In genomic region chr5:60598424-60598823, GRCh38 we compare ENCODE assay signal across 16 cellular contexts.
DNase-seq lines count a peak whose midpoint lies in the region; ATAC-seq and TF ChIP-seq lines count a peak whose summit lies in the region.
"Had no signal": no experiment of that assay in that cellular context is flagged by ENCODE, and none has a peak within 500 bp of the region (broad histone marks: within the 10 kb centered on the region; RNA-seq: fewer than 3 reads in every experiment).

No MANE protein-coding gene starts in this region.

- TF ChIP-seq CTCF in activated CD8-positive, alpha-beta T cell treated with anti-CD3 and anti-CD28 coated beads for 36 hours (IDR thresholded peaks at IDR 0.05), result no peak

- CTCF ChIA-PET in activated CD8-positive, alpha-beta T cell treated with anti-CD3 and anti-CD28 coated beads, Interleukin-2, amount 10 ng/mL, durations not matched to agents 7 days and 5 days (lab: Charles Lee), result no interaction called here
- CTCF ChIA-PET in activated CD8-positive, alpha-beta T cell treated with anti-CD3 and anti-CD28 coated beads for 36 hours (lab: Charles Lee), result no interaction called here

- no peaks in the 10 kb centered on the region for H3K27me3 Mint-ChIP-seq in activated CD8-positive, alpha-beta T cell treated with anti-CD3 and anti-CD28 coated beads, Interleukin-2, amount 10 ng/mL, durations not matched to agents 7 days and 5 days (ENCODE audit: low read depth)
- H3K27me3 Mint-ChIP-seq in activated CD8-positive, alpha-beta T cell treated with anti-CD3 and anti-CD28 coated beads for 36 hours, result no peaks in the 10 kb centered on the region
- no peaks in the 10 kb centered on the region for H3K27me3 Mint-ChIP-seq in activated T-helper 1 cell treated with anti-CD3 and anti-CD28 coated beads, Interleukin-12 subunit alpha, Interleukin-12 subunit beta, Interleukin-2, Interleukin-4 antibody, amounts not matched to agents 30 ng/mL and 10 ng/mL and 1 ng/mL, durations not matched to agents 14 hours and 24 hours and 36 hours (ENCODE audit: insufficient read depth)

- intact Hi-C loops in activated CD8-positive, alpha-beta T cell treated with anti-CD3 and anti-CD28 coated beads for 36 hours (cut with micrococcal nuclease), result no loop called here
- intact Hi-C loops in cardiac septum (cut with DNase I), result no loop called here
- intact Hi-C loops in activated T-helper 1 cell treated with anti-CD3 and anti-CD28 coated beads, Interleukin-12 subunit alpha, Interleukin-12 subunit beta, Interleukin-2, Interleukin-4 antibody, amounts not matched to agents 30 ng/mL and 10 ng/mL and 1 ng/mL, durations not matched to agents 14 hours and 24 hours and 36 hours (cut with micrococcal nuclease), result no loop called here

- H3K9me3 Mint-ChIP-seq in activated CD8-positive, alpha-beta T cell treated with anti-CD3 and anti-CD28 coated beads, Interleukin-2, amount 10 ng/mL, durations not matched to agents 7 days and 5 days (ENCODE audit: insufficient read depth), result no peaks in the 10 kb centered on the region
- H3K9me3 Mint-ChIP-seq in activated CD8-positive, alpha-beta T cell treated with anti-CD3 and anti-CD28 coated beads for 36 hours, result no peaks in the 10 kb centered on the region
- H3K9me3 Mint-ChIP-seq in stimulated activated effector memory CD8-positive, alpha-beta T cell treated with anti-CD3 and anti-CD28 coated beads, Interleukin-12 subunit alpha, Interleukin-12 subunit beta, amount 100 ng/mL, for 72 hours, result no peaks in the 10 kb centered on the region
- no peaks in the 10 kb centered on the region for H3K9me3 Mint-ChIP-seq in activated T-helper 1 cell treated with anti-CD3 and anti-CD28 coated beads, Interleukin-12 subunit alpha, Interleukin-12 subunit beta, Interleukin-2, Interleukin-4 antibody, amounts not matched to agents 30 ng/mL and 10 ng/mL and 1 ng/mL, durations not matched to agents 14 hours and 24 hours and 36 hours

- peak overlapping the region; percentile 40 for H3K27ac Mint-ChIP-seq in activated CD8-positive, alpha-beta T cell treated with anti-CD3 and anti-CD28 coated beads, Interleukin-2, amount 10 ng/mL, durations not matched to agents 7 days and 5 days
- H3K27ac Mint-ChIP-seq in activated CD8-positive, alpha-beta T cell treated with anti-CD3 and anti-CD28 coated beads for 36 hours, result no peak overlapping the region
- H3K27ac Mint-ChIP-seq in stimulated activated effector memory CD8-positive, alpha-beta T cell treated with anti-CD3 and anti-CD28 coated beads, Interleukin-12 subunit alpha, Interleukin-12 subunit beta, amount 100 ng/mL, for 72 hours, result no peak overlapping the region
- H3K27ac Mint-ChIP-seq in activated T-helper 1 cell treated with anti-CD3 and anti-CD28 coated beads, Interleukin-12 subunit alpha, Interleukin-12 subunit beta, Interleukin-2, Interleukin-4 antibody, amounts not matched to agents 30 ng/mL and 10 ng/mL and 1 ng/mL, durations not matched to agents 14 hours and 24 hours and 36 hours, result no peak overlapping the region

- POLR2A ChIA-PET in activated CD8-positive, alpha-beta T cell treated with anti-CD3 and anti-CD28 coated beads, Interleukin-2, amount 10 ng/mL, durations not matched to agents 7 days and 5 days (lab: Charles Lee), result interaction anchor here (0.6 kb wide), 1 partner anchor 453 kb away, joined by 3 read pairs; no protein-coding TSS in a partner anchor
- POLR2A ChIA-PET in activated CD8-positive, alpha-beta T cell treated with anti-CD3 and anti-CD28 coated beads for 36 hours (lab: Charles Lee), result no interaction called here

- no peak overlapping the region for H3K4me3 Mint-ChIP-seq in activated CD8-positive, alpha-beta T cell treated with anti-CD3 and anti-CD28 coated beads, Interleukin-2, amount 10 ng/mL, durations not matched to agents 7 days and 5 days
- no peak overlapping the region for H3K4me3 Mint-ChIP-seq in activated CD8-positive, alpha-beta T cell treated with anti-CD3 and anti-CD28 coated beads for 36 hours
- no peak overlapping the region for H3K4me3 Mint-ChIP-seq in stimulated activated effector memory CD8-positive, alpha-beta T cell treated with anti-CD3 and anti-CD28 coated beads, Interleukin-12 subunit alpha, Interleukin-12 subunit beta, amount 100 ng/mL, for 72 hours
- H3K4me3 Mint-ChIP-seq in activated T-helper 1 cell treated with anti-CD3 and anti-CD28 coated beads, Interleukin-12 subunit alpha, Interleukin-12 subunit beta, Interleukin-2, Interleukin-4 antibody, amounts not matched to agents 30 ng/mL and 10 ng/mL and 1 ng/mL, durations not matched to agents 14 hours and 24 hours and 36 hours, result no peak overlapping the region
- H3K4me3 Mint-ChIP-seq: brain had no signal

- H3K4me1 Mint-ChIP-seq in activated CD8-positive, alpha-beta T cell treated with anti-CD3 and anti-CD28 coated beads, Interleukin-2, amount 10 ng/mL, durations not matched to agents 7 days and 5 days (ENCODE audit: low read depth), result peaks cover 24% of the 10 kb centered on the region
- H3K4me1 Mint-ChIP-seq in activated CD8-positive, alpha-beta T cell treated with anti-CD3 and anti-CD28 coated beads for 36 hours (ENCODE audit: low read depth), result peaks cover 14% of the 10 kb centered on the region
- no peaks in the 10 kb centered on the region for H3K4me1 Mint-ChIP-seq in stimulated activated effector memory CD8-positive, alpha-beta T cell treated with anti-CD3 and anti-CD28 coated beads, Interleukin-12 subunit alpha, Interleukin-12 subunit beta, amount 100 ng/mL, for 72 hours
- peaks cover 26% of the 10 kb centered on the region for H3K4me1 Mint-ChIP-seq in activated T-helper 1 cell treated with anti-CD3 and anti-CD28 coated beads, Interleukin-12 subunit alpha, Interleukin-12 subunit beta, Interleukin-2, Interleukin-4 antibody, amounts not matched to agents 30 ng/mL and 10 ng/mL and 1 ng/mL, durations not matched to agents 14 hours and 24 hours and 36 hours (ENCODE audit: low read depth)

- no peak for DNase-seq in activated CD8-positive, alpha-beta T cell treated with anti-CD3 and anti-CD28 coated beads, Interleukin-2, amount 10 ng/mL, durations not matched to agents 7 days and 5 days
- no peak for DNase-seq in activated CD8-positive, alpha-beta T cell treated with anti-CD3 and anti-CD28 coated beads for 36 hours
- DNase-seq in SK-N-DZ (ENCODE audit: low spot score) (no peak), cardiac septum (ENCODE audit: low spot score) (no peak)
- DNase-seq in stimulated activated effector memory CD8-positive, alpha-beta T cell treated with anti-CD3 and anti-CD28 coated beads, Interleukin-12 subunit alpha, Interleukin-12 subunit beta, amount 100 ng/mL, for 72 hours (ENCODE audit: low spot score in 2 of 2), result no peak
- DNase-seq in activated T-helper 1 cell treated with anti-CD3 and anti-CD28 coated beads, Interleukin-12 subunit alpha, Interleukin-12 subunit beta, Interleukin-2, Interleukin-4 antibody, amounts not matched to agents 30 ng/mL and 10 ng/mL and 1 ng/mL, durations not matched to agents 14 hours and 24 hours and 36 hours (ENCODE audit: low spot score), result no peak
- DNase-seq: activated T-cell treated with anti-CD3 and anti-CD28 coated beads, Interleukin-2, amount 50 U/mL, for 1 hour; EL; hypothalamus; mammary epithelial cell; NCI-H226; pancreas; stimulated activated naive CD4-positive, alpha-beta T cell treated with Interleukin-2 at 50 U/mL for 16 hours had no signal

- no peak for ATAC-seq in activated CD8-positive, alpha-beta T cell treated with anti-CD3 and anti-CD28 coated beads, Interleukin-2, amount 10 ng/mL, durations not matched to agents 7 days and 5 days
- no peak for ATAC-seq in activated CD8-positive, alpha-beta T cell treated with anti-CD3 and anti-CD28 coated beads for 36 hours
- ATAC-seq in HG02623 (IDR thresholded peaks at IDR 0.05; ENCODE audit: unreplicated experiment) (peak; percentile 44), HG03521 (IDR thresholded peaks at IDR 0.05; ENCODE audit: unreplicated experiment) (peak; percentile 49)
- ATAC-seq in stimulated activated effector memory CD8-positive, alpha-beta T cell treated with anti-CD3 and anti-CD28 coated beads, Interleukin-12 subunit alpha, Interleukin-12 subunit beta, amount 100 ng/mL, for 72 hours, result no peak
- ATAC-seq: pancreas had no signal

- H3K36me3 Mint-ChIP-seq in activated CD8-positive, alpha-beta T cell treated with anti-CD3 and anti-CD28 coated beads, Interleukin-2, amount 10 ng/mL, durations not matched to agents 7 days and 5 days (ENCODE audit: low read depth), result peaks cover 60% of the 10 kb centered on the region
- peaks cover 1% of the 10 kb centered on the region for H3K36me3 Mint-ChIP-seq in activated CD8-positive, alpha-beta T cell treated with anti-CD3 and anti-CD28 coated beads for 36 hours (ENCODE audit: low read depth)
- H3K36me3 Mint-ChIP-seq in stimulated activated effector memory CD8-positive, alpha-beta T cell treated with anti-CD3 and anti-CD28 coated beads, Interleukin-12 subunit alpha, Interleukin-12 subunit beta, amount 100 ng/mL, for 72 hours, result no peaks in the 10 kb centered on the region
- H3K36me3 Mint-ChIP-seq in activated T-helper 1 cell treated with anti-CD3 and anti-CD28 coated beads, Interleukin-12 subunit alpha, Interleukin-12 subunit beta, Interleukin-2, Interleukin-4 antibody, amounts not matched to agents 30 ng/mL and 10 ng/mL and 1 ng/mL, durations not matched to agents 14 hours and 24 hours and 36 hours (ENCODE audit: low read depth), result peaks cover 17% of the 10 kb centered on the region

Comparison
In these comparisons a context has a peak if more than half of its experiments do, and no peak if none do; other contexts are left out.
1. ATAC-seq: peak in HG02623 (single experiment) and HG03521 (single experiment); none in activated CD8-positive, alpha-beta T cell treated with anti-CD3 and anti-CD28 coated beads, Interleukin-2, amount 10 ng/mL, durations not matched to agents 7 days and 5 days (single experiment), activated CD8-positive, alpha-beta T cell treated with anti-CD3 and anti-CD28 coated beads for 36 hours (single experiment) and stimulated activated effector memory CD8-positive, alpha-beta T cell treated with anti-CD3 and anti-CD28 coated beads, Interleukin-12 subunit alpha, Interleukin-12 subunit beta, amount 100 ng/mL, for 72 hours (single experiment).